29 cellular contexts compared by ENCODE assay signal in the genomic region with DNA sequence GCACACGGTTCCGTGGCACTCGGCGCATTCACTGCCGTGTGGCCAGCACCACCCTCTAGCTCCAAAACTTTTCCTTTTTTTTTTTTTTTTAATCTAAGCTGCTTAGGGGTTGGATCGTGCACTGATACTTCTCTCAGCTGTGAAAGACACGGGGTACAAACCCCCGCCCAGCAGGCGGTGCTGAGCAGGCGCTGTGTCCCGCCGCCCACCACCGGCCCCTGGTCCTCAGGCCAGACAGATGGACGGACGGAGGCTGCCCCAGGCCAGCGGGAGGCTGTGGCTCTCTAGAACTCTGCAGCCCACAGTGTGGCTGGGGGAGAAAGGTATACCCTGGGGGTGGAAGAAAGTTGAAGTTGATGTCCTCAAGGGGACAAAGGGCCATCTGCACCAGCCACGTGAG. TPM values are rescaled to one million over a fixed set of nuclear protein-coding genes. Genes with fewer than 3 reads are reported as not detected.
"Had no signal": no experiment of that assay in that cellular context is flagged by ENCODE, and none has a peak within 500 bp of the region (broad histone marks: within the 10 kb centered on the region; RNA-seq: fewer than 3 reads in every experiment).

No MANE protein-coding gene starts in this region.

- FAIRE-seq: islet of Langerhans, kidney, small intestine, urothelium cell line had no signal

- H3K27ac ChIP-seq: left lung, ovary, prostate gland, sigmoid colon, stomach, suprapubic skin, thoracic aorta, tibial artery, upper lobe of right lung had no signal

- H3K27ac Mint-ChIP-seq: immature natural killer cell; mesothelial cell of epicardium; naive B cell; natural killer cell treated with Interleukin-12 subunit alpha and Interleukin-12 subunit beta and Interleukin-15 and Interleukin-18, amount 100 ng/mL, for 72 hours; stimulated activated naive B cell treated with anti-CD40 and anti-IgM and Interleukin-4, amounts not matched to agents 10 μg/mL and 1 μg/mL and 100 μg/mL, for 72 hours had no signal

- H3K36me3 Mint-ChIP-seq: immature natural killer cell; naive B cell; natural killer cell treated with Interleukin-12 subunit alpha and Interleukin-12 subunit beta and Interleukin-15 and Interleukin-18, amount 100 ng/mL, for 72 hours had no signal

- H3K9me3 Mint-ChIP-seq: immature natural killer cell; mesothelial cell of epicardium; naive B cell; natural killer cell treated with Interleukin-12 subunit alpha and Interleukin-12 subunit beta and Interleukin-15 and Interleukin-18, amount 100 ng/mL, for 72 hours; stimulated activated naive B cell treated with anti-CD40 and anti-IgM and Interleukin-4, amounts not matched to agents 10 μg/mL and 1 μg/mL and 100 μg/mL, for 72 hours had no signal

- H3K4me3 ChIP-seq: left lung, lung, ovary, prostate gland, sigmoid colon, stomach, suprapubic skin, thoracic aorta, tibial artery, upper lobe of right lung had no signal

- ATAC-seq: left colon; left lung; natural killer cell treated with Interleukin-12 subunit alpha and Interleukin-12 subunit beta and Interleukin-15 and Interleukin-18, amount 100 ng/mL, for 72 hours; right cardiac atrium; stimulated activated naive B cell treated with anti-CD40 and anti-IgM and Interleukin-4, amounts not matched to agents 10 μg/mL and 1 μg/mL and 100 μg/mL, for 72 hours; stimulated activated naive CD8-positive, alpha-beta T cell treated with anti-CD3 and anti-CD28 coated beads, Interleukin-15, Interleukin-2, amounts not matched to agents 100 U/mL and 50 U/mL, for 24 hours; upper lobe of right lung had no signal

- H3K9me3 ChIP-seq: left lung, ovary, prostate gland, sigmoid colon, stomach, suprapubic skin, thoracic aorta, tibial artery, upper lobe of right lung had no signal

- H3K27me3 ChIP-seq: left lung, ovary, sigmoid colon, stomach, suprapubic skin, tibial artery, upper lobe of right lung had no signal

- H3K36me3 ChIP-seq: ovary had no signal

- DNase-seq: hypothalamus; immature natural killer cell; kidney; left colon; left lung; mesendoderm; naive B cell; ovary; retina; right cardiac atrium; sigmoid colon; small intestine; stimulated activated CD4-positive, alpha-beta T cell treated with anti-CD3 and anti-CD28 coated beads, Interleukin-1b, Interleukin-23, amount 100 ng/mL, for 48 hours; stimulated activated CD4-positive, alpha-beta T cell treated with anti-CD3 and anti-CD28 coated beads, Interleukin-2, amount 100 ng/mL, for 48 hours; stimulated activated CD4-positive, alpha-beta T cell treated with anti-CD3 and anti-CD28 coated beads, Interleukin-4, amount 100 ng/mL, for 4 hours; stimulated activated naive B cell treated with anti-CD40 and anti-IgM and Interleukin-4, amounts not matched to agents 10 μg/mL and 1 μg/mL and 100 μg/mL, for 72 hours; stimulated activated naive CD8-positive, alpha-beta T cell treated with anti-CD3 and anti-CD28 coated beads, Interleukin-15, Interleukin-2, amounts not matched to agents 100 U/mL and 50 U/mL, for 24 hours; stomach; tibial artery; trophoblast cell; upper lobe of right lung had no signal

- H3K4me3 Mint-ChIP-seq: immature natural killer cell; mesothelial cell of epicardium; naive B cell; natural killer cell treated with Interleukin-12 subunit alpha and Interleukin-12 subunit beta and Interleukin-15 and Interleukin-18, amount 100 ng/mL, for 72 hours; stimulated activated naive B cell treated with anti-CD40 and anti-IgM and Interleukin-4, amounts not matched to agents 10 μg/mL and 1 μg/mL and 100 μg/mL, for 72 hours had no signal

- H3K27me3 Mint-ChIP-seq: naive B cell; natural killer cell treated with Interleukin-12 subunit alpha and Interleukin-12 subunit beta and Interleukin-15 and Interleukin-18, amount 100 ng/mL, for 72 hours; stimulated activated naive B cell treated with anti-CD40 and anti-IgM and Interleukin-4, amounts not matched to agents 10 μg/mL and 1 μg/mL and 100 μg/mL, for 72 hours had no signal

RNA-seq across cellular contexts. Expression of gene DIPK1B, which starts 31.3 kb away (rescaled TPM):
- total RNA-seq: natural killer cell treated with Interleukin-12 subunit alpha and Interleukin-12 subunit beta and Interleukin-15 and Interleukin-18, amount 100 ng/mL, for 72 hours had no signal
